In the genomic region with DNA sequence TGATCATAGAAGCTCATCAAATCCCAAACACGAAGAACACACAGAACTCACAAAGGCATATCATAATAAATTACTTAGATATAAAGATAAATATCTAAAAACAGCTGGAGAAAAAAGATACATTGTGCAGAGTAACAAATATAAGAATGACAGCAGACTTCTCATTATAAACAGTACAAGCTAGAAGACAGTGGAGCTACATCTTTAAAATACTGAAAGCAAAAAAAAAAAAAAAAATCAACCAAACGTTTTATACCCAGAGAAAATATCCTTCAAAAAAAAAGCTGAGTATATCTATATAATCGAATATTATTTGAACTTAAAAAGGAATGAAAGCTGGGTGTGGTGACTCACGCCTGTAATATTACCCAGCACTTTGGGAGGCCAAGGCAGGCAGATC, we compare ENCODE assay signal across 23 cellular contexts.
DNase-seq lines count a peak whose midpoint lies in the region; ATAC-seq and TF ChIP-seq lines count a peak whose summit lies in the region.
"Had no signal": no experiment of that assay in that cellular context is flagged by ENCODE, and none has a peak within 500 bp of the region (broad histone marks: within the 10 kb centered on the region; RNA-seq: fewer than 3 reads in every experiment).

No MANE protein-coding gene starts in this region.

- in situ Hi-C loops in GM23248 (cut with MboI) = no loop called here

- WGBS in GM23248 (ENCODE audit: low coverage in 1 of 2, low lambda C conversion rate in 2 of 2, missing lambda C conversion rate in 2 of 2), 2 experiments = 75 to 77% methylated on average over 4 of the region's 4 CpGs

- H2AFZ ChIP-seq in GM23248 = no peak overlapping the region

- no peak for ATAC-seq in WTC11
- no peak for ATAC-seq in HG03135 (IDR thresholded peaks at IDR 0.05; ENCODE audit: unreplicated experiment)
- ATAC-seq in GM21423 (IDR thresholded peaks at IDR 0.05; ENCODE audit: unreplicated experiment) = no peak
- ATAC-seq: PC-3 had no signal

- H3K4me2 ChIP-seq in GM23248 (ENCODE audit: unreplicated experiment) = no peak overlapping the region

- H3K27me3 ChIP-seq in GM23248 (replicated peaks; ENCODE audit: insufficient read depth) = no peaks in the 10 kb centered on the region
- H3K27me3 ChIP-seq: BE2C, SJCRH30 had no signal

- peaks cover 99% of the 10 kb centered on the region for H3K79me2 ChIP-seq in GM23248 (ENCODE audit: insufficient read depth)

- H3K4me3 ChIP-seq in GM23248 = no peak overlapping the region
- H3K4me3 ChIP-seq: SJCRH30 had no signal

- H3K36me3 ChIP-seq in GM23248 (ENCODE audit: low read depth) = no peaks in the 10 kb centered on the region
- H3K36me3 ChIP-seq: BE2C, SJCRH30 had no signal

- CTCF ChIA-PET in WTC11 (lab: Charles Lee) = interaction anchor here (0.6 to 0.7 kb wide), 3 partner anchors 80 to 104 kb away, joined by 3 to 6 read pairs (median 4); no protein-coding TSS in a partner anchor

- H3K27ac ChIP-seq in GM23248 = no peak overlapping the region
- H3K27ac ChIP-seq: 22Rv1, SJCRH30 had no signal

- peaks cover 22% of the 10 kb centered on the region for H3K9me3 Mint-ChIP-seq in WTC11

- H3K27ac Mint-ChIP-seq in WTC11 = no peak overlapping the region
- H3K27ac Mint-ChIP-seq: H9; T-helper 1 cell treated with Interleukin-12 subunit alpha and Interleukin-12 subunit beta and Interleukin-4 antibody, amounts not matched to agents 30 μg/mL and 1 μg/mL, for 36 hours had no signal

- peaks cover 16% of the 10 kb centered on the region for H3K4me1 Mint-ChIP-seq in WTC11
- H3K4me1 Mint-ChIP-seq: CD4-positive, CD25-positive, alpha-beta regulatory T cell had no signal

- no peaks in the 10 kb centered on the region for H4K20me1 ChIP-seq in GM23248 (ENCODE audit: insufficient read depth)

- no peaks in the 10 kb centered on the region for H3K9me2 ChIP-seq in GM23248 (ENCODE audit: insufficient read depth)

- peaks cover 21% of the 10 kb centered on the region for H3F3A ChIP-seq in GM23248 (ENCODE audit: insufficient read depth)

- no peaks in the 10 kb centered on the region for H3K27me3 Mint-ChIP-seq in WTC11 (ENCODE audit: low read depth)

- no peak overlapping the region for H3K9ac ChIP-seq in GM23248

- POLR2A ChIA-PET in WTC11 (lab: Charles Lee) = interaction anchor here (0.6 to 0.7 kb wide), 3 partner anchors 9 to 429 kb away, joined by 3 to 5 read pairs (median 5); no protein-coding TSS in a partner anchor

- peak; percentile 1 for DNase-seq in DMS153 (lab: John Stamatoyannopoulos, UW)
- no peak for DNase-seq in DMS153 treated with DMSO at 0.1 percent for 48 hours (lab: John Stamatoyannopoulos, UW; ENCODE audit: unreplicated experiment)
- peak; percentile 48 for DNase-seq in GM23248
- peak; percentile 20 for DNase-seq in MV-4-11 (lab: John Stamatoyannopoulos, UW)
- no peak for DNase-seq in WTC11 (ENCODE audit: low spot score)
- no peak for DNase-seq in NCI-H345 treated with DMSO at 0.1 percent for 48 hours (lab: John Stamatoyannopoulos, UW; ENCODE audit: unreplicated experiment)
- DNase-seq: BE2C; CD4-positive, CD25-positive, alpha-beta regulatory T cell; COR-L47; DMS 273 treated with DMSO at 0.1 percent for 48 hours; EL; H9; NCI-H1092; NCI-H1436 treated with DMSO at 0.1 percent for 48 hours; NCI-H2029 treated with DMSO at 0.1 percent for 48 hours; NCI-H510A; NCI-H82; PC-3; SJCRH30 had no signal

- H3K4me3 Mint-ChIP-seq in WTC11 = no peak overlapping the region
- H3K4me3 Mint-ChIP-seq: CD4-positive, CD25-positive, alpha-beta regulatory T cell; H9; T-helper 1 cell treated with Interleukin-12 subunit alpha and Interleukin-12 subunit beta and Interleukin-4 antibody, amounts not matched to agents 30 μg/mL and 1 μg/mL, for 36 hours had no signal

- no peak for TF ChIP-seq CTCF in WTC11 (IDR thresholded peaks at IDR 0.05)

- H3K36me3 Mint-ChIP-seq in WTC11 = peaks cover 19% of the 10 kb centered on the region

- H3K9me3 ChIP-seq in GM23248 (ENCODE audit: low read depth) = no peaks in the 10 kb centered on the region
- H3K9me3 ChIP-seq: BE2C had no signal

- H3K4me1 ChIP-seq in GM23248 (ENCODE audit: insufficient read depth) = peaks cover 34% of the 10 kb centered on the region
- H3K4me1 ChIP-seq: BE2C, SJCRH30 had no signal

TF ChIP-seq in WTC11, 78 proteins besides CTCF, POLR2A, EP300 and RAD21:
- TF ChIP-seq ZNF317 (CRISPR knock-in tag; IDR thresholded peaks at IDR 0.05; ENCODE audit: borderline replicate concordance, low read depth) (peak; percentile 81; the same call in 1 of the 2 replicates), ELF4 (CRISPR knock-in tag; IDR thresholded peaks at IDR 0.05; ENCODE audit: low read depth) (no peak)

Comparison
In these comparisons a context has a peak if more than half of its experiments do, and no peak if none do; other contexts are left out.
1. DNase-seq: peak in DMS153 (single experiment), GM23248 (single experiment) and MV-4-11 (single experiment); none in DMS153 treated with DMSO at 0.1 percent for 48 hours (single experiment), WTC11 (single experiment) and NCI-H345 treated with DMSO at 0.1 percent for 48 hours (single experiment).